Comparison of ENCODE assay signal across 27 cellular contexts in the genomic region with DNA sequence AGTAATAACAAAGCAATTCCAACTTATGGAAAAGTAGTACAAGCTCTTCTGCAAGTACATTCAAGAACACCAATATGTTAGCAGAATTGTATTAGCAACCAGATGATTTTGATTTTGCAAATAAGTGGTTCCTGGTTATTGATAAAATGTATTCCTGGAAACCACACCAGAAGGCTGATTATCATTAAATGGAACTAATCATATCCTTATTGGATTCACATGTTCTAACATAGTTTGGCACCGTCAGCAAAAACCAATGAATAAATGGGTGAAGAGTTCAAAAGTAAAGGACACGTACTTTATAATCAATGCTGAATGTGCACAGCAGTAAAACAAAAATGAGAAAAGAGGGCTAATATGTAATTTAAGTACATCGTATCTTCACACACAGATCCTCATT.
"Had no signal": no experiment of that assay in that cellular context is flagged by ENCODE, and none has a peak within 500 bp of the region (broad histone marks: within the 10 kb centered on the region; RNA-seq: fewer than 3 reads in every experiment).

No MANE protein-coding gene starts in this region.

- H3K9me3 ChIP-seq: heart right ventricle, left lung, psoas muscle, thoracic aorta, tibial nerve, upper lobe of left lung had no signal

- ATAC-seq: esophagus mucosa; heart right ventricle; left cardiac atrium; left lung; naive thymus-derived CD4-positive, alpha-beta T cell; psoas muscle; right cardiac atrium; stimulated activated naive B cell treated with anti-CD40 and anti-IgM and Interleukin-4, amounts not matched to agents 10 μg/mL and 1 μg/mL and 100 μg/mL, for 72 hours had no signal

- H3K4me1 ChIP-seq: heart right ventricle, left lung, psoas muscle, tibial nerve, upper lobe of left lung had no signal

- H3K27me3 ChIP-seq: dorsolateral prefrontal cortex, heart right ventricle, left lung, tibial nerve, upper lobe of left lung had no signal

- H3K4me3 ChIP-seq: dorsolateral prefrontal cortex, heart right ventricle, left lung, psoas muscle, thoracic aorta, tibial nerve, upper lobe of left lung had no signal

- H3K9me3 Mint-ChIP-seq: endodermal cell; nephron; stimulated activated naive B cell treated with anti-CD40 and anti-IgM and Interleukin-4, amounts not matched to agents 10 μg/mL and 1 μg/mL and 100 μg/mL, for 72 hours; stimulated activated naive CD8-positive, alpha-beta T cell treated with anti-CD3 and anti-CD28 coated beads, Interleukin-15, Interleukin-2, amounts not matched to agents 100 ng/mL and 50 ng/mL, for 24 hours had no signal

- H3K4me3 Mint-ChIP-seq: endodermal cell; naive thymus-derived CD4-positive, alpha-beta T cell; nephron; stimulated activated naive B cell treated with anti-CD40 and anti-IgM and Interleukin-4, amounts not matched to agents 10 μg/mL and 1 μg/mL and 100 μg/mL, for 72 hours; stimulated activated naive CD8-positive, alpha-beta T cell treated with anti-CD3 and anti-CD28 coated beads, Interleukin-15, Interleukin-2, amounts not matched to agents 100 ng/mL and 50 ng/mL, for 24 hours had no signal

- H3K27ac Mint-ChIP-seq: endodermal cell; nephron; stimulated activated naive B cell treated with anti-CD40 and anti-IgM and Interleukin-4, amounts not matched to agents 10 μg/mL and 1 μg/mL and 100 μg/mL, for 72 hours had no signal

- DNase-seq: dorsolateral prefrontal cortex; effector CD8-positive, alpha-beta T cell; endodermal cell; foreskin melanocyte; glutamatergic neuron; heart right ventricle; hippocampal formation; left cardiac atrium; left lung; mesendoderm; midbrain; naive thymus-derived CD4-positive, alpha-beta T cell; nucleus accumbens; posterior cingulate gyrus; psoas muscle; right cardiac atrium; small intestine; stimulated activated CD4-positive, alpha-beta T cell treated with anti-CD3 and anti-CD28 coated beads, Interleukin-15, amount 100 ng/mL, for 24 hours; stimulated activated CD4-positive, alpha-beta T cell treated with anti-CD3 and anti-CD28 coated beads, Interleukin-2, amount 100 ng/mL, for 48 hours; stimulated activated naive B cell treated with anti-CD40 and anti-IgM and Interleukin-4, amounts not matched to agents 10 μg/mL and 1 μg/mL and 100 μg/mL, for 72 hours; upper lobe of left lung had no signal

- H3K27me3 Mint-ChIP-seq: naive thymus-derived CD4-positive, alpha-beta T cell; stimulated activated naive B cell treated with anti-CD40 and anti-IgM and Interleukin-4, amounts not matched to agents 10 μg/mL and 1 μg/mL and 100 μg/mL, for 72 hours; stimulated activated naive CD8-positive, alpha-beta T cell treated with anti-CD3 and anti-CD28 coated beads, Interleukin-15, Interleukin-2, amounts not matched to agents 100 ng/mL and 50 ng/mL, for 24 hours had no signal

- H3K36me3 Mint-ChIP-seq: stimulated activated naive B cell treated with anti-CD40 and anti-IgM and Interleukin-4, amounts not matched to agents 10 μg/mL and 1 μg/mL and 100 μg/mL, for 72 hours had no signal

- H3K27ac ChIP-seq: dorsolateral prefrontal cortex, epithelial cell of prostate, heart right ventricle, left lung, psoas muscle, thoracic aorta, tibial nerve, upper lobe of left lung had no signal

- H3K36me3 ChIP-seq: heart right ventricle, left lung, thoracic aorta, tibial nerve, upper lobe of left lung had no signal

- H3K4me1 Mint-ChIP-seq: endodermal cell; stimulated activated naive B cell treated with anti-CD40 and anti-IgM and Interleukin-4, amounts not matched to agents 10 μg/mL and 1 μg/mL and 100 μg/mL, for 72 hours had no signal
